29 cellular contexts compared by ENCODE assay signal in the genomic region with DNA sequence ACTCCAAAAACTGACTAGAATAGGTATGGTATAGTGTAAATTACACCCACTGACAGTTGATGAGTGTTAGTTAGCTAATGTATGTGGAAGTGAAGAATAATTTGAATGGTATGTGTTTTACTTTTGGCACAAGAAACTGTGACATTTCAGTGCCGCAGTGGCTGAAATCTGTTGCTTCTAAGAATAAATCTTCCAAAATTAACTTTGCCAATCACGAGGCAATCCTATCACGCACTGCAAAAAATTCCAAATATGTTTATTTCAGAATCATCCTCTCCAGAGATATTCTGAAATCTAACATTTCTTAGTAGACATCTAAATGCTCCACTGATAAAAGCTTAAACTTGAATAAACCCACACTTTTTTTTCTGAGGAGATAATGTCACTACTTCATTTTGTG.
"Had no signal": no experiment of that assay in that cellular context is flagged by ENCODE, and none has a peak within 500 bp of the region (broad histone marks: within the 10 kb centered on the region; RNA-seq: fewer than 3 reads in every experiment).

No MANE protein-coding gene starts in this region.

- ATAC-seq: activated CD8-positive, alpha-beta T cell treated with anti-CD3 and anti-CD28 coated beads, Interleukin-2, amount 10 ng/mL, durations not matched to agents 7 days and 5 days; body of pancreas; Panc1; Right ventricle myocardium inferior; T-helper 17 cell; WTC11 had no signal

- H3K27me3 ChIP-seq: ascending aorta, body of pancreas, MG63, SJCRH30 had no signal

- H3K27ac ChIP-seq: ascending aorta, body of pancreas, coronary artery, SJCRH30 had no signal

- DNase-seq: activated CD4-positive, alpha-beta T cell treated with anti-CD3 and anti-CD28 coated beads for 48 hours; activated CD4-positive, alpha-beta T cell treated with anti-CD3 and anti-CD28 coated beads, Interleukin-2, amount 50 U/mL, for 4 hours; activated CD4-positive, CD25-positive, alpha-beta regulatory T cell treated with anti-CD3 and anti-CD28 coated beads, Interleukin-2, amount 50 U/mL, for 72 hours; activated CD8-positive, alpha-beta memory T cell treated with anti-CD3 and anti-CD28 coated beads, Interleukin-2, amount 50 U/mL, for 48 hours; activated CD8-positive, alpha-beta T cell treated with anti-CD3 and anti-CD28 coated beads, Interleukin-2, amount 10 ng/mL, durations not matched to agents 7 days and 5 days; activated T-cell treated with anti-CD3 and anti-CD28 coated beads, Interleukin-2, amount 50 U/mL, for 1 hour; amniotic stem cell; body of pancreas; central memory CD4-positive, alpha-beta T cell; MG63; MV-4-11; NCI-H1092 treated with DMSO at 0.1 percent for 48 hours; NCI-H1436; NCI-H1694 treated with DMSO at 0.1 percent for 48 hours; NCI-H2029 treated with DMSO at 0.1 percent for 48 hours; NCI-H345; NCI-H510A; NCI-H526 treated with DMSO at 0.1 percent for 48 hours; NCI-H82; OCI-M1; RPMI8226; SJCRH30; T-helper 17 cell; T-helper 9 cell had no signal

- H3K9me3 ChIP-seq: ascending aorta, body of pancreas, MG63, SJCRH30 had no signal

- H3K4me3 ChIP-seq: ascending aorta, body of pancreas, coronary artery, MG63, SJCRH30 had no signal

- H3K4me1 ChIP-seq: ascending aorta, body of pancreas, SJCRH30 had no signal
